Comparison of ENCODE assay signal across 10 cellular contexts in the genomic region with DNA sequence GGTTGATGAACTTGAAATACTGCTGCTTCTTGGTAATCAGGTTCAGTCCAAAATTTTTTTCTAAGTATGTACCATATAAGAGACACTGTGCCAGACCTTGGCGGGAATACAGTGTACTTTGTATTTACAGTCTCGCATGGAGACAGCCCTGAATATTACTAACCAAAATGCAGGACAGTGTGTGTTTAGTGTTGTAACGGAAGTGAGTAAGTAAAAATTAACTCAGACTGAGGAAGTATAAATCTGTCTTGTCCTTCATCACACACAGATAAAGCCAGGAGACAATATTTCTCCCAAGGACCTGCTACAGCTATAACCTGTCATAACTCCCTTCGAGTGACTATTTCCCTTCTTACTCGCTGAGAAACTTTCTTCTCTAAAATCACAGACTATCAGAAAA.
A peak's percentile ranks its signal among the peaks of the same experiment; 100 is the strongest.
DNase-seq lines count a peak whose midpoint lies in the region; ATAC-seq, FAIRE-seq and TF ChIP-seq lines count a peak whose summit lies in the region.
"Had no signal": no experiment of that assay in that cellular context is flagged by ENCODE, and none has a peak within 500 bp of the region (broad histone marks: within the 10 kb centered on the region; RNA-seq: fewer than 3 reads in every experiment).

No MANE protein-coding gene starts in this region.

- POLR2A ChIA-PET in HepG2 (lab: Yijun Ruan, JAX) = interaction anchor here (6.0 kb wide), 1 partner anchor 11 kb away, joined by 103 read pairs; no protein-coding TSS in a partner anchor

- H3K4me2 ChIP-seq in DOHH2 (ENCODE audit: low read length) = peak overlapping the region; percentile 41
- no peak overlapping the region for H3K4me2 ChIP-seq in GM23248 (ENCODE audit: unreplicated experiment)
- H3K4me2 ChIP-seq in HepG2 (ENCODE audit: low read depth, low read length) = peak overlapping the region; percentile 44

- H3K4me3 Mint-ChIP-seq in activated naive CD8-positive, alpha-beta T cell treated with anti-CD3 and anti-CD28 coated beads for 36 hours = no peak overlapping the region

- 71 to 80% methylated on average over 5 of the region's 5 CpGs for WGBS in GM23248 (ENCODE audit: low coverage in 1 of 2, low lambda C conversion rate in 2 of 2, missing lambda C conversion rate in 2 of 2), 2 experiments
- 38% methylated on average over 5 of the region's 5 CpGs for WGBS in HepG2 (ENCODE audit: low lambda C conversion rate)

- H3K9me3 Mint-ChIP-seq in activated naive CD8-positive, alpha-beta T cell treated with anti-CD3 and anti-CD28 coated beads for 36 hours = no peaks in the 10 kb centered on the region

- H3K4me1 ChIP-seq in DOHH2 (ENCODE audit: control insufficient read depth, low read length) (peaks cover 23% of the 10 kb centered on the region), GM23248 (ENCODE audit: insufficient read depth) (peaks cover 38% of the 10 kb centered on the region), HepG2 (ENCODE audit: insufficient read depth, low read length) (peaks cover 39% of the 10 kb centered on the region)

- H3K4me3 ChIP-seq in DOHH2 (ENCODE audit: low read length) (no peak overlapping the region), GM23248 (no peak overlapping the region), HepG2 (replicated peaks in 1 of 3; ENCODE audit: insufficient read depth in 1 of 3, low read depth in 2 of 3, low read length in 3 of 3) (no peak overlapping the region)

- no peaks in the 10 kb centered on the region for H3K27me3 Mint-ChIP-seq in activated naive CD8-positive, alpha-beta T cell treated with anti-CD3 and anti-CD28 coated beads for 36 hours

- H3F3A ChIP-seq in DOHH2 (ENCODE audit: control insufficient read depth, insufficient read depth) (peaks cover 42% of the 10 kb centered on the region), GM23248 (ENCODE audit: insufficient read depth) (peaks cover 61% of the 10 kb centered on the region)

- H4K20me1 ChIP-seq in DOHH2 (ENCODE audit: control insufficient read depth, insufficient read depth, low read depth, low read length) = no peaks in the 10 kb centered on the region
- no peaks in the 10 kb centered on the region for H4K20me1 ChIP-seq in GM23248 (ENCODE audit: insufficient read depth)
- no peaks in the 10 kb centered on the region for H4K20me1 ChIP-seq in HepG2 (ENCODE audit: insufficient read depth, low read length)

- H3K9me2 ChIP-seq in DOHH2 (replicated peaks; ENCODE audit: control insufficient read depth, low read length) = no peaks in the 10 kb centered on the region
- H3K9me2 ChIP-seq in GM23248 (ENCODE audit: insufficient read depth) = no peaks in the 10 kb centered on the region

- intact Hi-C loops in HepG2 (cut with micrococcal nuclease; ENCODE audit: unreplicated experiment) = loop anchor here (5.0 kb wide), 1 partner anchor 210 kb away; a partner anchor contains a TSS

- no peaks in the 10 kb centered on the region for H3K79me2 ChIP-seq in DOHH2 (ENCODE audit: control insufficient read depth, low read length)
- peaks cover 22% of the 10 kb centered on the region for H3K79me2 ChIP-seq in GM23248 (ENCODE audit: insufficient read depth)
- no peaks in the 10 kb centered on the region for H3K79me2 ChIP-seq in HepG2 (ENCODE audit: insufficient read depth, low read length)

- peak overlapping the region; percentile 21 for H3K27ac Mint-ChIP-seq in activated naive CD8-positive, alpha-beta T cell treated with anti-CD3 and anti-CD28 coated beads for 36 hours

- H3K4me1 Mint-ChIP-seq in activated naive CD8-positive, alpha-beta T cell treated with anti-CD3 and anti-CD28 coated beads for 36 hours = peaks cover 28% of the 10 kb centered on the region

- no peak for TF ChIP-seq RAD21 in HepG2 (CRISPR knock-in tag; IDR thresholded peaks at IDR 0.05)

- CTCF ChIA-PET in HepG2 (lab: Yijun Ruan, JAX; ENCODE audit: low intra/inter-chr PET ratio, low total read pairs) = interaction anchor here (2.7 to 4.4 kb wide), 2 partner anchors 12 to 584 kb away, joined by 17 to 70 read pairs; no protein-coding TSS in a partner anchor

- H3K36me3 ChIP-seq in DOHH2 (ENCODE audit: control insufficient read depth, low read length) (peaks cover 3% of the 10 kb centered on the region; the same call in 1 of the 2 replicates), GM23248 (ENCODE audit: low read depth) (peaks cover 17% of the 10 kb centered on the region; the same call in 1 of the 2 replicates), HepG2 (replicated peaks in 1 of 2; ENCODE audit: control insufficient read depth in 1 of 2, insufficient read depth in 2 of 2, low read length in 2 of 2) (no peaks in the 10 kb centered on the region)

- H3K27me3 ChIP-seq in DOHH2 (ENCODE audit: control insufficient read depth, low read length) (no peaks in the 10 kb centered on the region), GM23248 (replicated peaks; ENCODE audit: insufficient read depth) (no peaks in the 10 kb centered on the region), HepG2 (ENCODE audit: control insufficient read depth in 1 of 2, insufficient read depth in 2 of 2, low read length in 2 of 2) (no peaks in the 10 kb centered on the region)

- H3K9me3 ChIP-seq in DOHH2 (ENCODE audit: control insufficient read depth, insufficient read depth, low read length) = no peaks in the 10 kb centered on the region
- H3K9me3 ChIP-seq in GM23248 (ENCODE audit: low read depth) = no peaks in the 10 kb centered on the region
- H3K9me3 ChIP-seq in HepG2 (ENCODE audit: low read length) = no peaks in the 10 kb centered on the region

- no peak overlapping the region for H3K9ac ChIP-seq in GM23248
- peak overlapping the region; percentile 54 for H3K9ac ChIP-seq in HepG2 (ENCODE audit: insufficient read depth, low read depth, low read length)

- TF ChIP-seq EP300 in HepG2 (IDR thresholded peaks at IDR 0.05; ENCODE audit: low read depth in 2 of 2, low read length in 2 of 2) (peak in 1 of 2 experiments; percentile 80; a peak in 2 of 4 replicates), HepG2 (CRISPR knock-in tag; IDR thresholded peaks at IDR 0.05; ENCODE audit: borderline replicate concordance) (peak; percentile 61; the same call in 1 of the 2 replicates)

- TF ChIP-seq CTCF in DOHH2 (IDR thresholded peaks at IDR 0.05; ENCODE audit: low read depth, low read length, poor library complexity, severe bottlenecking) (no peak), HepG2 (CRISPR knock-in tag; IDR thresholded peaks at IDR 0.05) (no peak)

- in situ Hi-C loops in GM23248 (cut with MboI) = no loop called here
- in situ Hi-C loops in HepG2 (cut with HindIII; ENCODE audit: extremely low pct_ligation_motif_present, low pct_unique_long_range_greater_than_20kb) = no loop called here

- peak; percentile 82 for ATAC-seq in HepG2
- no peak for ATAC-seq in HG03521 (IDR thresholded peaks at IDR 0.05; ENCODE audit: unreplicated experiment)
- no peak for ATAC-seq in GM21723 (IDR thresholded peaks at IDR 0.05; ENCODE audit: unreplicated experiment)

- H3K36me3 Mint-ChIP-seq in activated naive CD8-positive, alpha-beta T cell treated with anti-CD3 and anti-CD28 coated beads for 36 hours = peaks cover 4% of the 10 kb centered on the region

- no TSS peak for BruUV-seq in HepG2 (replicated peaks; lab: Mats Ljungman, UMichigan)

- no peak overlapping the region for H2AFZ ChIP-seq in GM23248
- no peak overlapping the region for H2AFZ ChIP-seq in HepG2 (ENCODE audit: low read length)

- TF ChIP-seq POLR2A in HepG2 (IDR thresholded peaks at IDR 0.05; ENCODE audit: insufficient read depth in 1 of 2, low read depth in 2 of 2, low read length in 2 of 2) = peak; percentile 20 to 33; a peak in 1 of 4 replicates

- no peak for FAIRE-seq in HepG2 (lab: Jason Lieb, UNC)

- DNase-seq in GM23248 (peak; percentile 51), HepG2 (ENCODE audit: low spot score) (peak; percentile 85), T1000 (lab: John Stamatoyannopoulos, UW) (no peak), T-helper 9 cell (no peak)
- no peak for DNase-seq in activated naive CD8-positive, alpha-beta T cell treated with anti-CD3 and anti-CD28 coated beads for 36 hours
- DNase-seq: DMS79; stimulated activated naive CD4-positive, alpha-beta T cell had no signal

- no peak overlapping the region for H3K27ac ChIP-seq in DOHH2 (ENCODE audit: low read depth, low read length)
- H3K27ac ChIP-seq in GM23248 = no peak overlapping the region
- H3K27ac ChIP-seq in HepG2 (ENCODE audit: extremely low read length, insufficient read depth, low read length) = peak overlapping the region; percentile 79

TF ChIP-seq in HepG2, 621 proteins besides CTCF, POLR2A, EP300 and RAD21 (continues in another document):
- TF ChIP-seq MLLT10 (CRISPR knock-in tag; IDR thresholded peaks at IDR 0.05) (no peak), ZNF605 (CRISPR knock-in tag; IDR thresholded peaks at IDR 0.05) (no peak), PPARG (CRISPR knock-in tag; conservative IDR thresholded peaks at IDR 0.05) (no peak), ZNF749 (CRISPR knock-in tag; IDR thresholded peaks at IDR 0.05; ENCODE audit: borderline replicate concordance) (no peak), ZNF670 (CRISPR knock-in tag; IDR thresholded peaks at IDR 0.05; ENCODE audit: borderline replicate concordance) (no peak)
- TF ChIP-seq, protein P1, sequence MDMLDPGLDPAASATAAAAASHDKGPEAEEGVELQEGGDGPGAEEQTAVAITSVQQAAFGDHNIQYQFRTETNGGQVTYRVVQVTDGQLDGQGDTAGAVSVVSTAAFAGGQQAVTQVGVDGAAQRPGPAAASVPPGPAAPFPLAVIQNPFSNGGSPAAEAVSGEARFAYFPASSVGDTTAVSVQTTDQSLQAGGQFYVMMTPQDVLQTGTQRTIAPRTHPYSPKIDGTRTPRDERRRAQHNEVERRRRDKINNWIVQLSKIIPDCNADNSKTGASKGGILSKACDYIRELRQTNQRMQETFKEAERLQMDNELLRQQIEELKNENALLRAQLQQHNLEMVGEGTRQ (IDR thresholded peaks at IDR 0.05; ENCODE audit: low read depth, low read length) = no peak
- TF ChIP-seq, protein P1 (CRISPR knock-in tag; IDR thresholded peaks at IDR 0.05; ENCODE audit: borderline replicate concordance) = no peak

Comparison
In these comparisons a context has a peak if more than half of its experiments do, and no peak if none do; other contexts are left out.
1. DNase-seq: peak in GM23248 (single experiment) and HepG2 (single experiment); none in activated naive CD8-positive, alpha-beta T cell treated with anti-CD3 and anti-CD28 coated beads for 36 hours (single experiment), T1000 (single experiment) and T-helper 9 cell (single experiment).